ENCODE assay signal across 16 cellular contexts in the genomic region with DNA sequence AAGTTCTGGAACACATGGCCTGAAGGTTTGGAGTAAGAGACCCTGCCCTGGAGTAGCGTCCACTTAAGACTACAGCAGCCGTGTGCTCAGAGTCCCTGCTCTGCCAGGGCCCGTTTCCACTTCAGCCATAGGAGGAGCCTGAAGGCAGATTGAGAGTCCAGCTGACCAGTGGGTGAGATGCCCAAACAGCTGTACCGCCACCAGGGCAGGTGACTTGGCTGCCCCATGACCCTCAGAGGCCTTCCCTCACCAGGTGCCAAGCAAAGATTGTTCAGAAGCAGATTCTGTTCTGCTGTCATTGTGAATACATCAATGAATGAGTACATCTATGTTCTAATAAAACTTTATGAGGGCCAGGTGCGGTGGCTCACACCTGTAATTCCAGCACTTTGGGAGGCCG.
DNase-seq lines count a peak whose midpoint lies in the region; ATAC-seq and TF ChIP-seq lines count a peak whose summit lies in the region.
"Had no signal": no experiment of that assay in that cellular context is flagged by ENCODE, and none has a peak within 500 bp of the region (broad histone marks: within the 10 kb centered on the region; RNA-seq: fewer than 3 reads in every experiment).

No MANE protein-coding gene starts in this region.

- peaks cover 4 to 71% (median 58%) of the 10 kb centered on the region in 12 donors for H3K4me1 ChIP-seq in heart left ventricle
- H3K4me1 ChIP-seq in sigmoid colon = peaks cover 0 to 99% (median 93%) of the 10 kb centered on the region in 4 donors
- H3K4me1 ChIP-seq in vagina = peaks cover 72% of the 10 kb centered on the region

- peak overlapping the region in 11 of 12 donors; percentile 43 to 84 (median 72) for H3K27ac ChIP-seq in heart left ventricle
- H3K27ac ChIP-seq in sigmoid colon = peak overlapping the region; percentile 81 to 96 (median 86)
- peak overlapping the region; percentile 70 for H3K27ac ChIP-seq in vagina
- H3K27ac ChIP-seq: HL-60, VCaP had no signal

- intact Hi-C loops in heart left ventricle (cut with DNase I) (loop anchor here in 2 of 10 donors (5.0 to 10.0 kb wide), 3 partner anchors 125 to 167 kb away; no protein-coding TSS in a partner anchor), Right ventricle myocardium inferior (cut with DNase I) (loop anchor here (5.0 kb wide), 1 partner anchor 122 kb away; no protein-coding TSS in a partner anchor), sigmoid colon (cut with DNase I) (loop anchor here (5.0 kb wide), 1 partner anchor 217 kb away; no protein-coding TSS in a partner anchor), vagina (cut with DNase I) (no loop called here)

- TF ChIP-seq EP300 in sigmoid colon (IDR thresholded peaks at IDR 0.05) = no peak

- ATAC-seq in heart left ventricle (no peak), Right ventricle myocardium inferior (no peak), left lobe of liver (peak; percentile 31), HG03196 (IDR thresholded peaks at IDR 0.05; ENCODE audit: unreplicated experiment) (no peak), esophagus mucosa (no peak)
- ATAC-seq: activated T-cell treated with anti-CD3 and anti-CD28 coated beads, Interleukin-2, amount 50 U/mL, for 4 hours had no signal

- TF ChIP-seq POLR2A in heart left ventricle (IDR thresholded peaks at IDR 0.05) (no peak), sigmoid colon (IDR thresholded peaks at IDR 0.05) (no peak), vagina (IDR thresholded peaks at IDR 0.05) (no peak)

- no peaks in the 10 kb centered on the region for H3K36me3 ChIP-seq in heart left ventricle
- H3K36me3 ChIP-seq in sigmoid colon = no peaks in the 10 kb centered on the region
- no peaks in the 10 kb centered on the region for H3K36me3 ChIP-seq in vagina

- DNase-seq in heart left ventricle = no peak
- no peak for DNase-seq in Right ventricle myocardium inferior (ENCODE audit: missing footprints)
- DNase-seq in left lobe of liver (ENCODE audit: low spot score) = peak; percentile 62
- DNase-seq in sigmoid colon = no peak
- no peak for DNase-seq in vagina (ENCODE audit: extremely low spot score in 2 of 2)
- DNase-seq in hypothalamus (lab: John Stamatoyannopoulos, UW) = no peak
- DNase-seq: activated CD4-positive, alpha-beta memory T cell treated with anti-CD3 and anti-CD28 coated beads, Interleukin-2, amount 10 ng/mL, durations not matched to agents 7 days and 5 days; activated naive CD4-positive, alpha-beta T cell treated with anti-CD3 and anti-CD28 coated beads, Interleukin-2, amount 10 ng/mL, durations not matched to agents 7 days and 5 days; activated T-cell treated with anti-CD3 and anti-CD28 coated beads, Interleukin-2, amount 50 U/mL, for 4 hours; NCI-H187 treated with DMSO at 0.1 percent for 48 hours; nephron progenitor cell; SHP77 had no signal

- H3K9me3 ChIP-seq in heart left ventricle (no peaks in the 10 kb centered on the region), sigmoid colon (no peaks in the 10 kb centered on the region), vagina (no peaks in the 10 kb centered on the region)

- 80 to 89% (median 86%) methylated on average over 6 of the region's 6 CpGs for WGBS in heart left ventricle, 4 donors
- WGBS in sigmoid colon, 2 donors = 88 to 90% methylated on average over 6 of the region's 6 CpGs

- H3K4me3 ChIP-seq in heart left ventricle (no peak overlapping the region), sigmoid colon (no peak overlapping the region), vagina (no peak overlapping the region)

- TF ChIP-seq CTCF in heart left ventricle (IDR thresholded peaks at IDR 0.05) (no peak), sigmoid colon (IDR thresholded peaks at IDR 0.05) (no peak), vagina (IDR thresholded peaks at IDR 0.05) (no peak)

- H3K27me3 ChIP-seq in heart left ventricle (no peaks in the 10 kb centered on the region), sigmoid colon (no peaks in the 10 kb centered on the region), vagina (no peaks in the 10 kb centered on the region)
